2 cellular contexts compared by ENCODE assay signal in genomic region chr1:53274026-53274425, GRCh38.
TF ChIP-seq lines count a peak whose summit lies in the region.

No MANE protein-coding gene starts in this region.

TF ChIP-seq in WTC11, 78 proteins besides CTCF, POLR2A, EP300 and RAD21:
- no peak for TF ChIP-seq ETV6 (CRISPR knock-in tag; IDR thresholded peaks at IDR 0.05)
- no peak for TF ChIP-seq ZNF671 (CRISPR knock-in tag; IDR thresholded peaks at IDR 0.05)
- TF ChIP-seq CDX4 (CRISPR knock-in tag; IDR thresholded peaks at IDR 0.05; ENCODE audit: borderline replicate concordance), result no peak
- no peak for TF ChIP-seq GABPB1 (CRISPR knock-in tag; IDR thresholded peaks at IDR 0.05)
- no peak for TF ChIP-seq USF2 (CRISPR knock-in tag; IDR thresholded peaks at IDR 0.05)
- TF ChIP-seq ZNF263 (CRISPR knock-in tag; IDR thresholded peaks at IDR 0.05; ENCODE audit: low read depth), result no peak
- no peak for TF ChIP-seq FOXJ3 (CRISPR knock-in tag; IDR thresholded peaks at IDR 0.05; ENCODE audit: borderline replicate concordance)
- TF ChIP-seq GRHL2 (CRISPR knock-in tag; IDR thresholded peaks at IDR 0.05; ENCODE audit: insufficient replicate concordance, severe bottlenecking), result no peak

TF ChIP-seq in GM23338, 12 proteins besides CTCF, POLR2A, EP300 and RAD21:
- no peak for TF ChIP-seq POLR2AphosphoS5 (IDR thresholded peaks at IDR 0.05; ENCODE audit: low read depth)
- TF ChIP-seq ZNF114 (CRISPR knock-in tag; IDR thresholded peaks at IDR 0.05), result no peak
- TF ChIP-seq EZH2phosphoT487 (IDR thresholded peaks at IDR 0.05; ENCODE audit: unreplicated experiment), result no peak
- no peak for TF ChIP-seq STAT1 (IDR thresholded peaks at IDR 0.05; ENCODE audit: unreplicated experiment)
- no peak for TF ChIP-seq ZNF462 (CRISPR knock-in tag; IDR thresholded peaks at IDR 0.05)
